ENCODE assay signal across 26 cellular contexts in the genomic region with DNA sequence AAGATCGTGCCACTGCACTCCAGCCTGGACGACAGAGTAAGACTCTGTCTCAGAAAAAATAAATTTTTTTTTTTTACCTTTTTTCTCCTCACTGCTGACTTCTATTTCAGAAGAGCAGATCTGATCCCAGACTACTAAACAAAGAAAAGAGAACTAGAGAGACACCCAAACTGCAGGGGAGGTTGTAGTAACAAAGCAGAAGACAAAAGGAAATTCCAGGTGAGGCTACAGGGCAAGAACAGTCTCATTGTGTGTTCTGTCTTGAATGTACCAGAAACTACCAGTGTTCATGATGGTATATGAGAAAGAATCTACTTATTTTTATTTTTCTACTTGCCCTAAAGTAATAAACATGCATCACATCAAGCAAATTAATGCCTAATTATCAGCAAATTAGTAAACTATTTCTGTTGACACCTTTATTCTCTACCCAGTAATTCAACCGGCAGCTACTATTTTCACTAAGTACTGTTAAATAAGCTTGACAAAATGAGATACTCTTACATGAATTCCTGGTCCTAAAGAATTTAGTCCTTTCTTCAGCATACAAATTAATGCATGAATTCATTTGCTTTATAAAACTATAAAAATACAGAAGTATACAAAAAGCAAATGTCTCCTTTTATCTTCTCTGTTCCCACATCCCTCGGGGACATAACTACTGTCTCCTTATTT. TPM values are rescaled to one million over a fixed set of nuclear protein-coding genes. Genes with fewer than 3 reads are reported as not detected.
DNase-seq lines count a peak whose midpoint lies in the region; ATAC-seq, FAIRE-seq and TF ChIP-seq lines count a peak whose summit lies in the region.
"Had no signal": no experiment of that assay in that cellular context is flagged by ENCODE, and none has a peak within 500 bp of the region (broad histone marks: within the 10 kb centered on the region; RNA-seq: fewer than 3 reads in every experiment).

No MANE protein-coding gene starts in this region.

- H3K18ac ChIP-seq in H1 (ENCODE audit: extremely low read depth, low read length), result no peak overlapping the region

- CTCF ChIA-PET in H1 (lab: Charles Lee; ENCODE audit: partially characterized antibody), result no interaction called here

- no peak for ATAC-seq in activated T-cell treated with anti-CD3 and anti-CD28 coated beads, Interleukin-2, amount 50 U/mL, for 72 hours (replicated peaks in 1 of 2)
- ATAC-seq in HG02981 (IDR thresholded peaks at IDR 0.05; ENCODE audit: unreplicated experiment), result no peak
- no peak for ATAC-seq in HG02610 (IDR thresholded peaks at IDR 0.05; ENCODE audit: unreplicated experiment)
- ATAC-seq: gastroesophageal sphincter, GM12878, left ventricle myocardium superior had no signal

- H3K79me1 ChIP-seq in H1 (ENCODE audit: low read depth, low read length), result peaks cover 7% of the 10 kb centered on the region

- TF ChIP-seq RAD21 in H1 (IDR thresholded peaks at IDR 0.05 in 1 of 2, conservative IDR thresholded peaks at IDR 0.05 in 1 of 2; ENCODE audit: low read depth in 2 of 2, low read length in 2 of 2), result no peak

- no peak overlapping the region for H3K14ac ChIP-seq in H1 (ENCODE audit: insufficient read length)

- H2AFZ ChIP-seq in H1 (ENCODE audit: low read length) (no peak overlapping the region), smooth muscle cell (ENCODE audit: low read depth) (no peak overlapping the region)

- H4K5ac ChIP-seq in H1 (ENCODE audit: insufficient read length, low read depth, low read length), result no peak overlapping the region

- H3K27me3 ChIP-seq in HUES6 (ENCODE audit: control insufficient read depth, insufficient read depth, low read length) (no peaks in the 10 kb centered on the region), H1 (replicated peaks in 1 of 4; ENCODE audit: control insufficient read depth in 3 of 4, extremely low read depth in 1 of 4, insufficient read depth in 3 of 4, low read length in 3 of 4) (no peaks in the 10 kb centered on the region), smooth muscle cell (ENCODE audit: low read depth) (no peaks in the 10 kb centered on the region)
- H3K27me3 ChIP-seq: ascending aorta, BE2C, gastroesophageal sphincter had no signal

- no peak overlapping the region for H2BK12ac ChIP-seq in H1 (ENCODE audit: low read depth, low read length)

- no peaks in the 10 kb centered on the region for H3F3A ChIP-seq in smooth muscle cell (ENCODE audit: low read depth)

- H3K4me3 ChIP-seq in HUES6 (ENCODE audit: low read depth, low read length) (no peak overlapping the region), H1 (ENCODE audit: extremely low read depth in 1 of 4, insufficient read depth in 2 of 4, low read depth in 3 of 4, low read length in 4 of 4) (peak overlapping the region in 1 of 4 experiments; percentile 9; a peak in 2 of 8 replicates), smooth muscle cell (no peak overlapping the region)
- H3K4me3 ChIP-seq: A549, ascending aorta, gastroesophageal sphincter, GM12878 had no signal

- peak overlapping the region; percentile 9 for H3K27ac Mint-ChIP-seq in activated T-cell treated with anti-CD3 and anti-CD28 coated beads, Interleukin-2, amount 50 U/mL, for 72 hours

- 0 out of 2 replicates have a peak overlapping the region, but pooled peaks have one; percentile 10 for H3K27ac ChIP-seq in HUES6 (ENCODE audit: low read depth, low read length)
- no peak overlapping the region for H3K27ac ChIP-seq in H1 (ENCODE audit: low read depth, low read length)
- peak overlapping the region; percentile 26 for H3K27ac ChIP-seq in smooth muscle cell (ENCODE audit: low read depth)
- H3K27ac ChIP-seq: A549, ascending aorta, gastroesophageal sphincter, WERI-Rb-1 had no signal

- no peak overlapping the region for H4K8ac ChIP-seq in H1 (ENCODE audit: extremely low read depth, insufficient read depth, low read length)

- no peak overlapping the region for H2BK15ac ChIP-seq in H1 (ENCODE audit: low read length)

- H3K23me2 ChIP-seq in H1 (ENCODE audit: low read depth, low read length), result no peaks in the 10 kb centered on the region

- POLR2A ChIA-PET in H1 (lab: Charles Lee; ENCODE audit: partially characterized antibody), result no interaction called here

- 83% methylated on average over 4 of the region's 4 CpGs; no CpG with 5 or more reads in 1 of the 2 experiments for WGBS in H1 (ENCODE audit: extremely low coverage in 1 of 2, insufficient coverage in 1 of 2, insufficient read length in 1 of 2, insufficient replicate concordance in 2 of 2, low coverage in 1 of 2, low lambda C conversion rate in 2 of 2, missing lambda C conversion rate in 1 of 2), 2 experiments
- WGBS in smooth muscle cell (ENCODE audit: low lambda C conversion rate), result 90% methylated on average over 4 of the region's 4 CpGs

- no peak overlapping the region for H2BK20ac ChIP-seq in H1 (ENCODE audit: low read length)

- H3K56ac ChIP-seq in H1 (replicated peaks; ENCODE audit: insufficient read length, low read depth, low read length), result no peak overlapping the region

- H2BK120ac ChIP-seq in H1 (replicated peaks; ENCODE audit: low read depth, low read length), result no peak overlapping the region

- no peak overlapping the region for H2BK5ac ChIP-seq in H1 (ENCODE audit: low read depth, low read length)

- no peaks in the 10 kb centered on the region for H3K9me3 ChIP-seq in HUES6 (ENCODE audit: control insufficient read depth, insufficient read depth, low read depth, low read length)
- no peaks in the 10 kb centered on the region for H3K9me3 ChIP-seq in H1 (ENCODE audit: insufficient read depth in 2 of 2, low read depth in 1 of 2, low read length in 1 of 2)
- H3K9me3 ChIP-seq in smooth muscle cell (replicated peaks; ENCODE audit: low read depth), result no peaks in the 10 kb centered on the region
- H3K9me3 ChIP-seq: A549, ascending aorta, BE2C, gastroesophageal sphincter had no signal

- H3K9ac ChIP-seq in HUES6 (ENCODE audit: low read length) (no peak overlapping the region), H1 (replicated peaks in 1 of 4; ENCODE audit: extremely low read depth in 1 of 4, low read depth in 3 of 4, low read length in 3 of 4) (no peak overlapping the region), smooth muscle cell (ENCODE audit: low read depth) (no peak overlapping the region)

- peak overlapping the region in 1 of 2 experiments; percentile 16; a peak in 1 of 4 replicates for H3K4me2 ChIP-seq in H1 (ENCODE audit: insufficient read depth in 1 of 2, low read depth in 2 of 2, low read length in 2 of 2)
- H3K4me2 ChIP-seq in smooth muscle cell, result no peak overlapping the region
- H3K4me2 ChIP-seq: A549 had no signal

- H3K4me1 Mint-ChIP-seq in activated T-cell treated with anti-CD3 and anti-CD28 coated beads, Interleukin-2, amount 50 U/mL, for 72 hours (ENCODE audit: low read depth), result peaks cover 52% of the 10 kb centered on the region

- H3K4me3 Mint-ChIP-seq in activated T-cell treated with anti-CD3 and anti-CD28 coated beads, Interleukin-2, amount 50 U/mL, for 72 hours, result no peak overlapping the region

- no peak for TF ChIP-seq POLR2A in H1 (IDR thresholded peaks at IDR 0.05; ENCODE audit: control extremely low read depth in 1 of 2, low read depth in 2 of 2, low read length in 2 of 2)

- no peaks in the 10 kb centered on the region for H3K9me3 Mint-ChIP-seq in activated T-cell treated with anti-CD3 and anti-CD28 coated beads, Interleukin-2, amount 50 U/mL, for 72 hours

- peaks cover 6 to 19% of the 10 kb centered on the region in 2 experiments for H4K20me1 ChIP-seq in H1 (replicated peaks in 1 of 2; ENCODE audit: control insufficient read depth in 1 of 2, insufficient read depth in 2 of 2, low read length in 2 of 2)
- H4K20me1 ChIP-seq in smooth muscle cell (ENCODE audit: low read depth), result peaks cover 100% of the 10 kb centered on the region

- H3K23ac ChIP-seq in H1 (ENCODE audit: insufficient read length), result no peak overlapping the region

- no peak for DNase-seq in activated T-cell treated with anti-CD3 and anti-CD28 coated beads, Interleukin-2, amount 50 U/mL, for 72 hours
- no peak for DNase-seq in activated T-cell treated with anti-CD3 and anti-CD28 coated beads, Interleukin-2, amount 50 U/mL, for 48 hours
- no peak for DNase-seq in H1 (ENCODE audit: low read depth in 1 of 2, low spot score in 2 of 2)
- DNase-seq in smooth muscle cell (lab: John Stamatoyannopoulos, UW; ENCODE audit: unreplicated experiment), result no peak
- no peak for DNase-seq in OCI-M1 (lab: John Stamatoyannopoulos, UW)
- DNase-seq: activated naive CD4-positive, alpha-beta T cell treated with anti-CD3 and anti-CD28 coated beads, Interleukin-2, amount 50 U/mL, for 16 hours; activated T-cell treated with anti-CD3 and anti-CD28 coated beads for 4 hours; BE2C; islet precursor cell; Kasumi-1; left ventricle myocardium superior; NCI-H1930; NCI-H345; NCI-H748 treated with DMSO at 0.1 percent for 48 hours; substantia nigra; T-helper 9 cell; WERI-Rb-1 had no signal

- H3K27me3 Mint-ChIP-seq in activated T-cell treated with anti-CD3 and anti-CD28 coated beads, Interleukin-2, amount 50 U/mL, for 72 hours (ENCODE audit: low read depth), result no peaks in the 10 kb centered on the region

- no peak for TF ChIP-seq EP300 in H1 (IDR thresholded peaks at IDR 0.05; ENCODE audit: borderline replicate concordance in 1 of 2, low read depth in 2 of 2, low read length in 2 of 2)

- FAIRE-seq in H1 (lab: Jason Lieb, UNC), result no peak
- FAIRE-seq: A549, endometrium, GM12878, urothelium cell line had no signal

- no peak overlapping the region for H2AK5ac ChIP-seq in H1 (ENCODE audit: low read depth, low read length)

- H3K4ac ChIP-seq in H1 (replicated peaks; ENCODE audit: insufficient read length, low read depth, low read length), result no peak overlapping the region

- H3K4me1 ChIP-seq in HUES6 (ENCODE audit: control insufficient read depth, insufficient read depth, low read length), result peaks cover 22% of the 10 kb centered on the region; the same call in 1 of the 2 replicates
- H3K4me1 ChIP-seq in H1 (replicated peaks in 1 of 4; ENCODE audit: control insufficient read depth in 3 of 4, insufficient read depth in 4 of 4, low read length in 3 of 4), result peaks cover 0 to 11% (median 1%) of the 10 kb centered on the region in 4 experiments; a peak in 3 of 7 replicates
- H3K4me1 ChIP-seq in smooth muscle cell (ENCODE audit: low read depth), result peaks cover 4% of the 10 kb centered on the region
- H3K4me1 ChIP-seq: BE2C had no signal

- no peaks in the 10 kb centered on the region for H3K36me3 ChIP-seq in HUES6 (ENCODE audit: control insufficient read depth, insufficient read depth, low read length)
- no peaks in the 10 kb centered on the region; a peak in 1 of 8 replicates for H3K36me3 ChIP-seq in H1 (ENCODE audit: control insufficient read depth in 2 of 4, insufficient read depth in 4 of 4, low read length in 3 of 4)
- H3K36me3 ChIP-seq in smooth muscle cell (ENCODE audit: low read depth), result no peaks in the 10 kb centered on the region
- H3K36me3 ChIP-seq: ascending aorta, BE2C, gastroesophageal sphincter, WERI-Rb-1 had no signal

- H3K79me2 ChIP-seq in H1 (ENCODE audit: control insufficient read depth in 1 of 2, insufficient read depth in 2 of 2, low read length in 2 of 2) (peaks cover 18 to 98% of the 10 kb centered on the region in 2 experiments; a peak in 3 of 4 replicates), smooth muscle cell (ENCODE audit: low read depth) (peaks cover 100% of the 10 kb centered on the region)

- TF ChIP-seq CTCF in H1 (IDR thresholded peaks at IDR 0.05; ENCODE audit: control extremely low read depth in 1 of 3, insufficient read depth in 1 of 3, low read depth in 1 of 3, low read length in 3 of 3) (no peak), smooth muscle cell (IDR thresholded peaks at IDR 0.05; ENCODE audit: borderline replicate concordance, insufficient read depth, poor library complexity, severe bottlenecking) (no peak)

- no peak overlapping the region for H4K91ac ChIP-seq in H1 (replicated peaks; ENCODE audit: insufficient read length, low read length)

- no peaks in the 10 kb centered on the region for H3K36me3 Mint-ChIP-seq in activated T-cell treated with anti-CD3 and anti-CD28 coated beads, Interleukin-2, amount 50 U/mL, for 72 hours (ENCODE audit: insufficient read depth in 2 of 2)

RNA-seq across cellular contexts. Expression of a gene that starts 40.6 kb away (rescaled TPM):
- total RNA-seq in activated T-cell treated with anti-CD3 and anti-CD28 coated beads, Interleukin-2, amount 50 U/mL, for 72 hours, result 10 to 100 TPM; 65.5 to 68.4 TPM
- total RNA-seq in H1 (2021; fragmentation: NEBNext Ultra II Directional; extraction: Animal tissue kit (Norgen Biotek cat#: 25700)), result 28.8 and 29.2 TPM in 2 replicates
- polyA plus RNA-seq in H1 (2011; rRNA removed), result 3.3 and 5.1 TPM in 2 replicates
- polyA plus RNA-seq in H1 (2011; cell fraction: cytosol; rRNA removed), result 8.3 TPM
- polyA plus RNA-seq in H1 (2011; cell fraction: nucleus; rRNA removed), result 20.1 TPM
- 15.0 to 19.7 TPM (median 16.4 TPM) in 4 replicates for polyA plus RNA-seq in H1 (2012, experiment 1 of 2)
- 1.1 TPM for polyA plus RNA-seq in H1 (2012, experiment 2 of 2)
- 21.7 TPM for polyA plus RNA-seq in H1 (2013, experiment 1 of 2)
- polyA plus RNA-seq in H1 (2013, experiment 2 of 2), result 21.9 TPM
- polyA minus RNA-seq in H1 (2011; rRNA and poly(A)+ RNA removed), result 20.5 and 20.9 TPM in 2 replicates
- polyA minus RNA-seq in H1 (2011; cell fraction: cytosol; rRNA and poly(A)+ RNA removed), result 18.4 TPM
- polyA minus RNA-seq in H1 (2011; cell fraction: nucleus; rRNA and poly(A)+ RNA removed), result 52.9 TPM
- total RNA-seq in smooth muscle cell, result 33.2 and 40.3 TPM in 2 replicates
- 29.0 and 39.1 TPM in 2 replicates for polyA plus RNA-seq in smooth muscle cell

RNA-seq across cellular contexts. Expression of a gene that starts 41.0 kb away (rescaled TPM):
- total RNA-seq in activated T-cell treated with anti-CD3 and anti-CD28 coated beads, Interleukin-2, amount 50 U/mL, for 72 hours, result 10 to 100 TPM; 57.2 to 60.4 TPM
- 40.4 and 43.6 TPM in 2 replicates for total RNA-seq in H1 (2021; fragmentation: NEBNext Ultra II Directional; extraction: Animal tissue kit (Norgen Biotek cat#: 25700))
- polyA plus RNA-seq in H1 (2011; rRNA removed) (10.9 and 20.9 TPM in 2 replicates), smooth muscle cell (47.5 and 48.1 TPM in 2 replicates)
- 22.2 TPM for polyA plus RNA-seq in H1 (2011; cell fraction: cytosol; rRNA removed)
- 12.5 TPM for polyA plus RNA-seq in H1 (2011; cell fraction: nucleus; rRNA removed)
- polyA plus RNA-seq in H1 (2012, experiment 1 of 2), result 21.1 to 34.1 TPM (median 24.2 TPM) in 4 replicates
- 4.3 TPM for polyA plus RNA-seq in H1 (2012, experiment 2 of 2)
- 29.1 TPM for polyA plus RNA-seq in H1 (2013, experiment 1 of 2)
- polyA plus RNA-seq in H1 (2013, experiment 2 of 2), result 31.8 TPM
- 29.0 and 29.3 TPM in 2 replicates for polyA minus RNA-seq in H1 (2011; rRNA and poly(A)+ RNA removed)
- polyA minus RNA-seq in H1 (2011; cell fraction: cytosol; rRNA and poly(A)+ RNA removed), result 11.0 TPM
- 14.6 TPM for polyA minus RNA-seq in H1 (2011; cell fraction: nucleus; rRNA and poly(A)+ RNA removed)
- total RNA-seq in smooth muscle cell, result 41.3 and 45.8 TPM in 2 replicates
